ENCODE assay signal across 1 cellular context in the genomic region with DNA sequence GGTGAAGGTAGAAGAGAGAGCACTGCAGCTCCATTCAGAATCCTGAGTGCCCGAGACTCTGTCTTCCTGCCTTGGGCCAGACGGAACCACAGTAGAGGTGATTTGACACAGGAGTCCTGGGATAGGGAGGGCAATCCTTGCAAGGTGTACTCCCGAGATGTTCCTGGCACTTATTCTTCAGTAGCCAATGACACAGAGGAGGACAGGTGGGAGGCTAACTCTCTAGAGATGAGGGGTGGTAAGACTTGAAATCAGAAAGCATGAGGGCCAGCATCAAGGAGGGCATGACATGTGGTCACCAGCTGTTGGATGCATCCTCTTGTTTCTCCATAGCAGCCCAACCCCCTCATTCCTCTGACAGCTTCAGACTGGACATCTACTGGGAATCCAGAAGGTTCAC.
TF ChIP-seq lines count a peak whose summit lies in the region.

No MANE protein-coding gene starts in this region.

TF ChIP-seq in A549, 52 proteins besides CTCF, POLR2A, EP300 and RAD21 (continued from another document):
- TF ChIP-seq, protein P1, sequence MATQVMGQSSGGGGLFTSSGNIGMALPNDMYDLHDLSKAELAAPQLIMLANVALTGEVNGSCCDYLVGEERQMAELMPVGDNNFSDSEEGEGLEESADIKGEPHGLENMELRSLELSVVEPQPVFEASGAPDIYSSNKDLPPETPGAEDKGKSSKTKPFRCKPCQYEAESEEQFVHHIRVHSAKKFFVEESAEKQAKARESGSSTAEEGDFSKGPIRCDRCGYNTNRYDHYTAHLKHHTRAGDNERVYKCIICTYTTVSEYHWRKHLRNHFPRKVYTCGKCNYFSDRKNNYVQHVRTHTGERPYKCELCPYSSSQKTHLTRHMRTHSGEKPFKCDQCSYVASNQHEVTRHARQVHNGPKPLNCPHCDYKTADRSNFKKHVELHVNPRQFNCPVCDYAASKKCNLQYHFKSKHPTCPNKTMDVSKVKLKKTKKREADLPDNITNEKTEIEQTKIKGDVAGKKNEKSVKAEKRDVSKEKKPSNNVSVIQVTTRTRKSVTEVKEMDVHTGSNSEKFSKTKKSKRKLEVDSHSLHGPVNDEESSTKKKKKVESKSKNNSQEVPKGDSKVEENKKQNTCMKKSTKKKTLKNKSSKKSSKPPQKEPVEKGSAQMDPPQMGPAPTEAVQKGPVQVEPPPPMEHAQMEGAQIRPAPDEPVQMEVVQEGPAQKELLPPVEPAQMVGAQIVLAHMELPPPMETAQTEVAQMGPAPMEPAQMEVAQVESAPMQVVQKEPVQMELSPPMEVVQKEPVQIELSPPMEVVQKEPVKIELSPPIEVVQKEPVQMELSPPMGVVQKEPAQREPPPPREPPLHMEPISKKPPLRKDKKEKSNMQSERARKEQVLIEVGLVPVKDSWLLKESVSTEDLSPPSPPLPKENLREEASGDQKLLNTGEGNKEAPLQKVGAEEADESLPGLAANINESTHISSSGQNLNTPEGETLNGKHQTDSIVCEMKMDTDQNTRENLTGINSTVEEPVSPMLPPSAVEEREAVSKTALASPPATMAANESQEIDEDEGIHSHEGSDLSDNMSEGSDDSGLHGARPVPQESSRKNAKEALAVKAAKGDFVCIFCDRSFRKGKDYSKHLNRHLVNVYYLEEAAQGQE (IDR thresholded peaks at IDR 0.05), result 0 out of 2 replicates have a peak, but pooled peaks have one; percentile 3
- TF ChIP-seq ZFP36 (IDR thresholded peaks at IDR 0.05; ENCODE audit: borderline replicate concordance, partially characterized antibody) (no peak), POLR2AphosphoS2 (conservative IDR thresholded peaks at IDR 0.05; ENCODE audit: low read length) (no peak), SREBF2 (IDR thresholded peaks at IDR 0.05) (no peak)
